ENCODE assay signal across 11 cellular contexts in genomic region chr15:30904812-30905211, GRCh38. TPM values are rescaled to one million over a fixed set of nuclear protein-coding genes. Genes with fewer than 3 reads are reported as not detected.
A peak's percentile ranks its signal among the peaks of the same experiment; 100 is the strongest.
DNase-seq lines count a peak whose midpoint lies in the region; ATAC-seq and TF ChIP-seq lines count a peak whose summit lies in the region.
"Had no signal": no experiment of that assay in that cellular context is flagged by ENCODE, and none has a peak within 500 bp of the region (broad histone marks: within the 10 kb centered on the region; RNA-seq: fewer than 3 reads in every experiment).

No MANE protein-coding gene starts in this region.

- H3K27ac ChIP-seq in PC-3 (ENCODE audit: low read length) (no peak overlapping the region), skin epidermis (peak overlapping the region in 2 of 21 experiments; percentile 82 to 87), uterus (no peak overlapping the region)

- peaks cover 86% of the 10 kb centered on the region for H3K36me3 Mint-ChIP-seq in activated T-cell treated with anti-CD3 and anti-CD28 coated beads, Interleukin-2, amount 50 U/mL, for 24 hours (ENCODE audit: low read depth)

- H3K4me1 ChIP-seq in PC-3 (ENCODE audit: insufficient read depth, low read length), result peaks cover 10% of the 10 kb centered on the region; the same call in 1 of the 2 replicates
- H3K4me1 ChIP-seq in uterus, result no peaks in the 10 kb centered on the region

- no peaks in the 10 kb centered on the region for H3K27me3 Mint-ChIP-seq in activated T-cell treated with anti-CD3 and anti-CD28 coated beads, Interleukin-2, amount 50 U/mL, for 24 hours

- no peaks in the 10 kb centered on the region for H4K20me1 ChIP-seq in PC-3 (ENCODE audit: low read length)

- POLR2A ChIA-PET in PC-3 (lab: Charles Lee; ENCODE audit: unreplicated experiment), result no interaction called here

- H3K9me3 Mint-ChIP-seq in activated T-cell treated with anti-CD3 and anti-CD28 coated beads, Interleukin-2, amount 50 U/mL, for 24 hours, result no peaks in the 10 kb centered on the region

- no peaks in the 10 kb centered on the region for H3F3A ChIP-seq in PC-3 (ENCODE audit: low read length, unreplicated experiment)

- TF ChIP-seq POLR2A in uterus (IDR thresholded peaks at IDR 0.05), result no peak

- peak overlapping the region; percentile 5 for H3K27ac Mint-ChIP-seq in activated T-cell treated with anti-CD3 and anti-CD28 coated beads, Interleukin-2, amount 50 U/mL, for 24 hours

- peak overlapping the region; percentile 81 for H3K4me2 ChIP-seq in PC-3 (ENCODE audit: low read length)

- no peaks in the 10 kb centered on the region for H3K27me3 ChIP-seq in PC-3 (ENCODE audit: low read length)
- no peaks in the 10 kb centered on the region for H3K27me3 ChIP-seq in uterus

- H3K36me3 ChIP-seq in PC-3 (ENCODE audit: low read depth, low read length), result 0 out of 2 replicates have a peak, but pooled peaks cover 2% of the 10 kb centered on the region
- no peaks in the 10 kb centered on the region for H3K36me3 ChIP-seq in uterus

- H3K4me1 Mint-ChIP-seq in activated T-cell treated with anti-CD3 and anti-CD28 coated beads, Interleukin-2, amount 50 U/mL, for 24 hours (ENCODE audit: low read depth), result peaks cover 50% of the 10 kb centered on the region

- H3K4me3 Mint-ChIP-seq in activated T-cell treated with anti-CD3 and anti-CD28 coated beads, Interleukin-2, amount 50 U/mL, for 24 hours, result peak overlapping the region; percentile 85

- no TSS peak for BruUV-seq in PC-3 (replicated peaks; lab: Mats Ljungman, UMichigan)

- no peak for DNase-seq in activated T-cell treated with anti-CD3 and anti-CD28 coated beads, Interleukin-2, amount 50 U/mL, for 24 hours
- no peak for DNase-seq in activated T-cell treated with anti-CD3 and anti-CD28 coated beads, Interleukin-2, amount 50 U/mL, for 1 hour
- DNase-seq in PC-3 (no peak), fibroblast of the aortic adventitia (ENCODE audit: low read depth) (no peak), uterus (no peak), hippocampal formation (lab: John Stamatoyannopoulos, UW) (no peak)
- no peak for DNase-seq in activated effector memory CD4-positive, alpha-beta T cell treated with Interleukin-2 at 50 U/mL for 16 hours
- DNase-seq: NCI-H1694 treated with DMSO at 0.1 percent for 48 hours, retina, RPMI8226 had no signal

- intact Hi-C loops in PC-3 (cut with micrococcal nuclease) (loop anchor here (10.0 kb wide), 1 partner anchor 250 kb away; no protein-coding TSS in a partner anchor), uterus (cut with DNase I; ENCODE audit: low total_unique reads) (no loop called here)

- H3K9ac ChIP-seq in PC-3 (ENCODE audit: low read length), result peak overlapping the region; percentile 84; the same call in 1 of the 2 replicates

- H3K9me2 ChIP-seq in PC-3 (replicated peaks; ENCODE audit: low read length), result no peaks in the 10 kb centered on the region

- CTCF ChIA-PET in PC-3 (lab: Charles Lee), result no interaction called here

- TF ChIP-seq CTCF in PC-3 (conservative IDR thresholded peaks at IDR 0.05; ENCODE audit: low read depth, low read length) (no peak), fibroblast of the aortic adventitia (IDR thresholded peaks at IDR 0.05; ENCODE audit: insufficient read depth, low read length) (no peak), uterus (IDR thresholded peaks at IDR 0.05) (no peak)

- no peaks in the 10 kb centered on the region for H3K79me2 ChIP-seq in PC-3 (ENCODE audit: low read length)

- H3K9me3 ChIP-seq in PC-3 (ENCODE audit: low read length), result no peaks in the 10 kb centered on the region
- H3K9me3 ChIP-seq in uterus, result no peaks in the 10 kb centered on the region

- H2AFZ ChIP-seq in PC-3 (ENCODE audit: low read length), result no peak overlapping the region

- no peak for ATAC-seq in PC-3

- H3K4me3 ChIP-seq in PC-3 (ENCODE audit: low read length), result peak overlapping the region; percentile 92
- peak overlapping the region; percentile 3 for H3K4me3 ChIP-seq in fibroblast of the aortic adventitia (ENCODE audit: low read depth, low read length)
- H3K4me3 ChIP-seq in skin epidermis, result peak overlapping the region in 4 of 7 experiments; percentile 54 to 66 (median 56)
- peak overlapping the region in 1 of 2 donors; percentile 95 for H3K4me3 ChIP-seq in uterus

RNA-seq across cellular contexts. Expression of gene FAN1, which starts 1.1 kb away (rescaled TPM):
- total RNA-seq in PC-3 (2014; rRNA removed) (16.2 and 16.4 TPM in 2 replicates), fibroblast of the aortic adventitia (ENCODE audit: low replicate concordance) (12.3 and 17.8 TPM in 2 replicates), uterus (10 to 100 TPM in 3 of 4 donors, 1 to 10 TPM in 1; 9.4 to 38.3 (median 19.2) TPM)
